10 cellular contexts compared by ENCODE assay signal in the genomic region with DNA sequence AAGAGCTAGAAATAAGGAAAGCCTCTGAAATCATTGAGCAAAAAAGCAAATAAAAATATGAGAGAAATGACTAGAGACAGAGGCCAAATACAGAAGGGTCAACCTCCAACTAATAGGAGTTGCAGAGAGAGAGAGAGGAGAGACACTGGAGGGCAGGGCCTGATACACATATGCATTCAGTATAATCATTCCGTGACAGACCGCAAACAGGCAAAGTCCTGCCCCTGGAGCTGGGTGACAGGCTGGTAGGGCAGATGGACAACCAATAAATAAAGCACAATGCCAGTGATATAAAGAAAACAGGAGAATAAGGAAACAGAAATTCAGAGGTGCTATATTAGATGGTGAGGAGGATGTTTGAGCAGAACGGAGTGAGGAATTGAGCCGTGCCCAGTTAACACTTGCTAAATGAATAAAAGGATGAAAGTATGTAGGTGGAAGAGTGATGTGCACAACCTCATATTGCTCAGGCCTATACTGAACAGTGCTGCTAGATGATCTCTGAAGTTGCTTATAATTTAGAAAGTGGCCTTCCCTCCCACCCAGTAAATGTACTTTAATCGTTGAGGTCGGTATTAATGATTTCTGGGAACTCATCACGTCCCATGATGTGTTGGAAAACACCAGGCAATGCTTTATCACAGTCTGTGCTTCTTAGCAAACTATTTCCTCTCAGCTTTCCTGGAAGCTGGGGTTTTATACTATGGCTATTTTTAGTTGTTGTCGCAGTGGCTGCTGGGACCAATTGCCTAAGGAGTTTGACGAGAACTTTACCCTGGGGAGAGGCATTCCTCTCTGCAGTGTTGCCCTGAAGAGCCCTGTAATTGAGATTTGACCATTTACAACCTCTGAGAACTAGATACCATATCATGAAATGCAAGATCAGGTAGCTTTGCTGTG. TPM values are rescaled to one million over a fixed set of nuclear protein-coding genes. Genes with fewer than 3 reads are reported as not detected.
A peak's percentile ranks its signal among the peaks of the same experiment; 100 is the strongest.
DNase-seq lines count a peak whose midpoint lies in the region; ATAC-seq and TF ChIP-seq lines count a peak whose summit lies in the region.
"Had no signal": no experiment of that assay in that cellular context is flagged by ENCODE, and none has a peak within 500 bp of the region (broad histone marks: within the 10 kb centered on the region; RNA-seq: fewer than 3 reads in every experiment).

No MANE protein-coding gene starts in this region.

- peak overlapping the region; percentile 79 for H3K27ac Mint-ChIP-seq in activated CD8-positive, alpha-beta T cell treated with anti-CD3 and anti-CD28 coated beads for 36 hours
- no peak overlapping the region for H3K27ac Mint-ChIP-seq in activated CD8-positive, alpha-beta T cell treated with anti-CD3 and anti-CD28 coated beads, Interleukin-2, amount 10 ng/mL, durations not matched to agents 7 days and 5 days
- H3K27ac Mint-ChIP-seq: T-cell had no signal

- H3K9me3 ChIP-seq in duodenal mucosa (ENCODE audit: control insufficient read depth in 1 of 2, low read length in 2 of 2) = no peaks in the 10 kb centered on the region
- H3K9me3 ChIP-seq in mesenchymal stem cell (ENCODE audit: control insufficient read depth, low read length) = peaks cover 7% of the 10 kb centered on the region
- H3K9me3 ChIP-seq in tibial artery = no peaks in the 10 kb centered on the region

- DNase-seq in activated CD8-positive, alpha-beta T cell treated with anti-CD3 and anti-CD28 coated beads for 36 hours = peak; percentile 11
- no peak for DNase-seq in activated CD8-positive, alpha-beta T cell treated with anti-CD3 and anti-CD28 coated beads, Interleukin-2, amount 10 ng/mL, durations not matched to agents 7 days and 5 days
- DNase-seq in mesenchymal stem cell (peak; percentile 29), tibial artery (peak in 1 of 2 donors; percentile 27), epidermal melanocyte (ENCODE audit: insufficient read length, low spot score) (no peak), C1 segment of cervical spinal cord (lab: John Stamatoyannopoulos, UW) (no peak)
- DNase-seq: retina, T-cell had no signal

- no peaks in the 10 kb centered on the region for H3K79me1 ChIP-seq in mesenchymal stem cell (replicated peaks; ENCODE audit: low read length, poor library complexity, severe bottlenecking)

- no peak overlapping the region for H2AFZ ChIP-seq in mesenchymal stem cell (ENCODE audit: low read depth, low read length)

- H3K4me1 ChIP-seq in duodenal mucosa (ENCODE audit: control insufficient read depth in 1 of 2, insufficient read depth in 2 of 2, low read length in 2 of 2) (peaks cover 29 to 38% of the 10 kb centered on the region in 2 donors), mesenchymal stem cell (ENCODE audit: control insufficient read depth, insufficient read depth, low read depth, low read length) (no peaks in the 10 kb centered on the region), tibial artery (peaks cover 0 to 29% (median 0%) of the 10 kb centered on the region in 4 donors)

- H2BK12ac ChIP-seq in mesenchymal stem cell (ENCODE audit: low read length in 2 of 2) = no peak overlapping the region

- H3K4me1 Mint-ChIP-seq in activated CD8-positive, alpha-beta T cell treated with anti-CD3 and anti-CD28 coated beads for 36 hours (ENCODE audit: low read depth) = peaks cover 18% of the 10 kb centered on the region
- peaks cover 9% of the 10 kb centered on the region for H3K4me1 Mint-ChIP-seq in activated CD8-positive, alpha-beta T cell treated with anti-CD3 and anti-CD28 coated beads, Interleukin-2, amount 10 ng/mL, durations not matched to agents 7 days and 5 days (ENCODE audit: low read depth)

- H3K4me2 ChIP-seq in mesenchymal stem cell (ENCODE audit: low read length, poor library complexity, severe bottlenecking) = no peak overlapping the region

- no peak overlapping the region for H3K14ac ChIP-seq in mesenchymal stem cell (ENCODE audit: low read length in 2 of 2)

- H3K23ac ChIP-seq in mesenchymal stem cell (ENCODE audit: low read length in 2 of 2) = no peak overlapping the region

- H3K18ac ChIP-seq in mesenchymal stem cell (ENCODE audit: low read depth in 1 of 2, low read length in 2 of 2) = no peak overlapping the region

- H3K36me3 Mint-ChIP-seq in activated CD8-positive, alpha-beta T cell treated with anti-CD3 and anti-CD28 coated beads for 36 hours (ENCODE audit: low read depth) = no peaks in the 10 kb centered on the region
- no peaks in the 10 kb centered on the region for H3K36me3 Mint-ChIP-seq in activated CD8-positive, alpha-beta T cell treated with anti-CD3 and anti-CD28 coated beads, Interleukin-2, amount 10 ng/mL, durations not matched to agents 7 days and 5 days (ENCODE audit: low read depth)
- H3K36me3 Mint-ChIP-seq: T-cell had no signal

- H3K27me3 Mint-ChIP-seq in activated CD8-positive, alpha-beta T cell treated with anti-CD3 and anti-CD28 coated beads for 36 hours = peaks cover 21% of the 10 kb centered on the region
- H3K27me3 Mint-ChIP-seq in activated CD8-positive, alpha-beta T cell treated with anti-CD3 and anti-CD28 coated beads, Interleukin-2, amount 10 ng/mL, durations not matched to agents 7 days and 5 days (ENCODE audit: low read depth) = peaks cover 16% of the 10 kb centered on the region

- no peak overlapping the region for H4K91ac ChIP-seq in mesenchymal stem cell (ENCODE audit: low read length)

- WGBS in mesenchymal stem cell = 60% methylated on average over 9 of the region's 9 CpGs

- H3K36me3 ChIP-seq in duodenal mucosa (ENCODE audit: control insufficient read depth in 1 of 2, insufficient read depth in 2 of 2, low read length in 2 of 2) (no peaks in the 10 kb centered on the region), mesenchymal stem cell (ENCODE audit: control insufficient read depth in 1 of 2, insufficient read depth in 2 of 2, low read depth in 1 of 2, low read length in 2 of 2) (no peaks in the 10 kb centered on the region), tibial artery (no peaks in the 10 kb centered on the region)

- no peak overlapping the region for H4K8ac ChIP-seq in mesenchymal stem cell (ENCODE audit: low read length)

- H2AK5ac ChIP-seq in mesenchymal stem cell (ENCODE audit: low read length, severe bottlenecking) = no peak overlapping the region

- no peak overlapping the region for H2BK15ac ChIP-seq in mesenchymal stem cell (ENCODE audit: low read depth, poor library complexity, severe bottlenecking)

- POLR2A ChIA-PET in activated CD8-positive, alpha-beta T cell treated with anti-CD3 and anti-CD28 coated beads for 36 hours (lab: Charles Lee) = no interaction called here
- POLR2A ChIA-PET in activated CD8-positive, alpha-beta T cell treated with anti-CD3 and anti-CD28 coated beads, Interleukin-2, amount 10 ng/mL, durations not matched to agents 7 days and 5 days (lab: Charles Lee) = no interaction called here

- no peak overlapping the region for H3K4me3 ChIP-seq in duodenal mucosa (ENCODE audit: low read depth in 1 of 2, low read length in 2 of 2)
- H3K4me3 ChIP-seq in mesenchymal stem cell (ENCODE audit: insufficient read depth in 1 of 2, low read depth in 1 of 2, low read length in 2 of 2) = no peak overlapping the region
- H3K4me3 ChIP-seq in tibial artery = no peak overlapping the region

- H3K27me3 ChIP-seq in duodenal mucosa (ENCODE audit: control insufficient read depth in 1 of 2, insufficient read depth in 2 of 2, low read length in 2 of 2) = no peaks in the 10 kb centered on the region
- peaks cover 0 to 8% of the 10 kb centered on the region in 2 experiments for H3K27me3 ChIP-seq in mesenchymal stem cell (ENCODE audit: control insufficient read depth in 1 of 2, insufficient read depth in 1 of 2, low read length in 2 of 2)
- no peaks in the 10 kb centered on the region for H3K27me3 ChIP-seq in tibial artery

- no peak overlapping the region for H2BK120ac ChIP-seq in mesenchymal stem cell (ENCODE audit: low read depth, low read length)

- no peak overlapping the region for H3K4ac ChIP-seq in mesenchymal stem cell (ENCODE audit: low read depth in 1 of 2, low read length in 2 of 2)

- no peak overlapping the region for H3K4me3 Mint-ChIP-seq in activated CD8-positive, alpha-beta T cell treated with anti-CD3 and anti-CD28 coated beads for 36 hours
- no peak overlapping the region for H3K4me3 Mint-ChIP-seq in activated CD8-positive, alpha-beta T cell treated with anti-CD3 and anti-CD28 coated beads, Interleukin-2, amount 10 ng/mL, durations not matched to agents 7 days and 5 days
- H3K4me3 Mint-ChIP-seq: T-cell had no signal

- TF ChIP-seq CTCF in activated CD8-positive, alpha-beta T cell treated with anti-CD3 and anti-CD28 coated beads for 36 hours (IDR thresholded peaks at IDR 0.05) = no peak
- TF ChIP-seq CTCF in tibial artery (IDR thresholded peaks at IDR 0.05) = no peak

- no peak overlapping the region for H2BK5ac ChIP-seq in mesenchymal stem cell (ENCODE audit: low read depth, low read length, poor library complexity, severe bottlenecking)

- no peaks in the 10 kb centered on the region for H3K9me3 Mint-ChIP-seq in activated CD8-positive, alpha-beta T cell treated with anti-CD3 and anti-CD28 coated beads for 36 hours
- no peaks in the 10 kb centered on the region for H3K9me3 Mint-ChIP-seq in activated CD8-positive, alpha-beta T cell treated with anti-CD3 and anti-CD28 coated beads, Interleukin-2, amount 10 ng/mL, durations not matched to agents 7 days and 5 days (ENCODE audit: insufficient read depth)
- H3K9me3 Mint-ChIP-seq: T-cell had no signal

- intact Hi-C loops in activated CD8-positive, alpha-beta T cell treated with anti-CD3 and anti-CD28 coated beads for 36 hours (cut with micrococcal nuclease) = no loop called here
- intact Hi-C loops in tibial artery (cut with DNase I; ENCODE audit: low total_unique reads) = no loop called here

- CTCF ChIA-PET in activated CD8-positive, alpha-beta T cell treated with anti-CD3 and anti-CD28 coated beads for 36 hours (lab: Charles Lee) = interaction anchor here (1.2 to 1.9 kb wide), 4 partner anchors 8 to 123 kb away, joined by 3 to 5 read pairs (median 4); no protein-coding TSS in a partner anchor
- CTCF ChIA-PET in activated CD8-positive, alpha-beta T cell treated with anti-CD3 and anti-CD28 coated beads, Interleukin-2, amount 10 ng/mL, durations not matched to agents 7 days and 5 days (lab: Charles Lee) = interaction anchor here (2.5 kb wide), 1 partner anchor 10 kb away, joined by 8 read pairs; no protein-coding TSS in a partner anchor

- H3K9ac ChIP-seq in duodenal mucosa (ENCODE audit: low read depth in 1 of 2, low read length in 2 of 2) = peak overlapping the region; percentile 3 to 15
- H3K9ac ChIP-seq in mesenchymal stem cell (ENCODE audit: low read length) = no peak overlapping the region

- ATAC-seq in activated CD8-positive, alpha-beta T cell treated with anti-CD3 and anti-CD28 coated beads for 36 hours = peak; percentile 84
- no peak for ATAC-seq in activated CD8-positive, alpha-beta T cell treated with anti-CD3 and anti-CD28 coated beads, Interleukin-2, amount 10 ng/mL, durations not matched to agents 7 days and 5 days
- no peak for ATAC-seq in GM21619 (IDR thresholded peaks at IDR 0.05; ENCODE audit: unreplicated experiment)
- ATAC-seq: T-cell had no signal

- H3K27ac ChIP-seq in duodenal mucosa (ENCODE audit: low read depth, low read length) = peak overlapping the region; percentile 83
- H3K27ac ChIP-seq in mesenchymal stem cell (ENCODE audit: low read length, poor library complexity, severe bottlenecking) = no peak overlapping the region
- H3K27ac ChIP-seq in tibial artery = peak overlapping the region; percentile 44 to 52

RNA-seq across cellular contexts. Expression of a gene that starts 37.6 kb away (rescaled TPM):
- 1 to 10 TPM; 1.1 TPM for total RNA-seq in activated CD8-positive, alpha-beta T cell treated with anti-CD3 and anti-CD28 coated beads for 36 hours
- 1 to 10 TPM; 1.8 to 2.2 TPM for total RNA-seq in activated CD8-positive, alpha-beta T cell treated with anti-CD3 and anti-CD28 coated beads, Interleukin-2, amount 10 ng/mL, durations not matched to agents 7 days and 5 days
- not detected for polyA plus RNA-seq in mesenchymal stem cell (2013, experiment 1 of 2)
- polyA plus RNA-seq in mesenchymal stem cell (2013, experiment 2 of 2) = 0.01 TPM

Comparison
In these comparisons a context has a peak if more than half of its experiments do, and no peak if none do; other contexts are left out.
1. DNase-seq: peak in activated CD8-positive, alpha-beta T cell treated with anti-CD3 and anti-CD28 coated beads for 36 hours (single experiment) and mesenchymal stem cell (single experiment); none in activated CD8-positive, alpha-beta T cell treated with anti-CD3 and anti-CD28 coated beads, Interleukin-2, amount 10 ng/mL, durations not matched to agents 7 days and 5 days (single experiment), epidermal melanocyte (single experiment) and C1 segment of cervical spinal cord (0 of 14).